8 cellular contexts compared by ENCODE assay signal in genomic region chr7:85186521-85187241, GRCh38. TPM values are rescaled to one million over a fixed set of nuclear protein-coding genes. Genes with fewer than 3 reads are reported as not detected.
A peak's percentile ranks its signal among the peaks of the same experiment; 100 is the strongest.
DNase-seq lines count a peak whose midpoint lies in the region; ATAC-seq, FAIRE-seq and TF ChIP-seq lines count a peak whose summit lies in the region.

SEMA3D (minus strand) TSS chr7:85187056; CDS start chr7:85121891, 65,165 bp downstream.

- no peaks in the 10 kb centered on the region for H3K4me1 ChIP-seq in ACC112 (ENCODE audit: control insufficient read depth, insufficient read depth, low read length, unreplicated experiment)

- H3K4me3 ChIP-seq in ACC112 (ENCODE audit: low read depth, low read length) = peak within 1 kb of the TSS; percentile 89

- no peaks in the 10 kb centered on the region for H3K79me2 ChIP-seq in ACC112 (ENCODE audit: control insufficient read depth, insufficient read depth, low read length, unreplicated experiment)

- no peaks in the 10 kb centered on the region for H3K36me3 ChIP-seq in ACC112 (ENCODE audit: insufficient read depth, low read length)

- H3K27ac ChIP-seq in ACC112 (ENCODE audit: low read depth, low read length) = no peak within 1 kb of the TSS

- no peak for TF ChIP-seq POLR2A in GM12891 (IDR thresholded peaks at IDR 0.05; ENCODE audit: low read depth, low read length)

- DNase-seq in GM12891 (ENCODE audit: insufficient read length, low spot score) (peak; percentile 48), NCI-H1048 (lab: John Stamatoyannopoulos, UW) (peak; percentile 21), SW 1271 (lab: John Stamatoyannopoulos, UW) (peak; percentile 37 to 71), midbrain (lab: John Stamatoyannopoulos, UW) (peak; percentile 84), ureter (ENCODE audit: low spot score) (peak; percentile 77)

- peak within 1 kb of the TSS; percentile 99 for H2AFZ ChIP-seq in ACC112 (ENCODE audit: low read length, unreplicated experiment)

- ATAC-seq in HG02623 (IDR thresholded peaks at IDR 0.05; ENCODE audit: unreplicated experiment) = peak; percentile 95
- peak; percentile 88 for ATAC-seq in esophagus mucosa

- no peaks in the 10 kb centered on the region for H3K27me3 ChIP-seq in ACC112 (ENCODE audit: insufficient read depth, low read length)

- FAIRE-seq in GM12891 (lab: Jason Lieb, UNC) = no peak

TF ChIP-seq in GM12891, 5 proteins besides CTCF, POLR2A, EP300 and RAD21:
- TF ChIP-seq POLR2AphosphoS5 (IDR thresholded peaks at IDR 0.05; ENCODE audit: low read depth, low read length) (no peak), POU2F2 (IDR thresholded peaks at IDR 0.05; ENCODE audit: low read depth, low read length) (no peak), SPI1 (IDR thresholded peaks at IDR 0.05; ENCODE audit: low read depth, low read length) (no peak), PAX5 (IDR thresholded peaks at IDR 0.05; ENCODE audit: insufficient read depth, low read length, severe bottlenecking) (no peak)

RNA-seq across cellular contexts. Expression of gene SEMA3D, which starts in this region (rescaled TPM):
- polyA plus RNA-seq in GM12891 (2012; ENCODE audit: low read depth, missing spikeins) = not detected
- total RNA-seq in esophagus mucosa = 0.16 TPM
- 32.8 TPM for total RNA-seq in ureter

Comparison
In these comparisons a context has a peak if more than half of its experiments do, and no peak if none do; other contexts are left out.
1. RNA of gene SEMA3D (total RNA-seq): 32.8 TPM in ureter (single experiment); 0.16 TPM in esophagus mucosa (single experiment); every median in the first group is over 10 times any median in the second.
2. Peak in ATAC-seq in esophagus mucosa; RNA of the gene not detected or under 1 TPM.
3. DNase-seq: peak in every context shown above with its lines; median percentile 84 in midbrain; 77 in ureter; 54 in SW 1271; 48 in GM12891; 21 in NCI-H1048.